ENCODE assay signal across 8 cellular contexts in genomic region chr2:127884436-127884835, GRCh38. TPM values are rescaled to one million over a fixed set of nuclear protein-coding genes. Genes with fewer than 3 reads are reported as not detected.
DNase-seq lines count a peak whose midpoint lies in the region; ATAC-seq and TF ChIP-seq lines count a peak whose summit lies in the region.

No MANE protein-coding gene starts in this region.

- no peak for DNase-seq in activated naive CD4-positive, alpha-beta T cell (lab: John Stamatoyannopoulos, UW)
- DNase-seq in astrocyte of the cerebellum (ENCODE audit: low read depth), result no peak
- DNase-seq in left lung, result no peak
- no peak for DNase-seq in upper lobe of left lung
- no peak for DNase-seq in NCI-H1436 (lab: John Stamatoyannopoulos, UW)
- DNase-seq in iPS-NIHi11 (ENCODE audit: low spot score), result no peak

- peaks cover 68% of the 10 kb centered on the region for H3K4me1 Mint-ChIP-seq in activated naive CD4-positive, alpha-beta T cell treated with anti-CD3 and anti-CD28 coated beads, Interleukin-2, amount 50 U/mL, for 24 hours

- H3K9me3 ChIP-seq in left lung (no peaks in the 10 kb centered on the region), upper lobe of left lung (no peaks in the 10 kb centered on the region)

- no peaks in the 10 kb centered on the region for H3K27me3 ChIP-seq in left lung
- H3K27me3 ChIP-seq in upper lobe of left lung, result no peaks in the 10 kb centered on the region

- H3K4me3 ChIP-seq in astrocyte of the cerebellum (ENCODE audit: low read depth, low read length), result peak overlapping the region; percentile 47
- peak overlapping the region; percentile 43 to 60 for H3K4me3 ChIP-seq in left lung
- peak overlapping the region; percentile 58 to 74 (median 62) for H3K4me3 ChIP-seq in upper lobe of left lung

- WGBS in upper lobe of left lung, 2 donors, result 22 to 28% methylated on average over 10 of the region's 10 CpGs

- TF ChIP-seq EP300 in upper lobe of left lung (IDR thresholded peaks at IDR 0.05), result no peak

- H3K4me1 ChIP-seq in left lung, result peaks cover 17 to 47% of the 10 kb centered on the region in 2 donors
- H3K4me1 ChIP-seq in upper lobe of left lung, result peaks cover 21 to 46% (median 29%) of the 10 kb centered on the region in 4 donors

- TF ChIP-seq CTCF in astrocyte of the cerebellum (IDR thresholded peaks at IDR 0.05; ENCODE audit: low read depth, low read length, missing control alignments) (no peak), left lung (IDR thresholded peaks at IDR 0.05) (no peak), upper lobe of left lung (IDR thresholded peaks at IDR 0.05) (no peak)

- H3K27me3 Mint-ChIP-seq in activated naive CD4-positive, alpha-beta T cell treated with anti-CD3 and anti-CD28 coated beads, Interleukin-2, amount 50 U/mL, for 24 hours, result no peaks in the 10 kb centered on the region

- no peak for ATAC-seq in left lung
- ATAC-seq in upper lobe of left lung (ENCODE audit: low FRiP score in 2 of 2), result no peak
- no peak for ATAC-seq in GM19328 (IDR thresholded peaks at IDR 0.05; ENCODE audit: unreplicated experiment)

- no peak for TF ChIP-seq POLR2A in upper lobe of left lung (IDR thresholded peaks at IDR 0.05)

- peak overlapping the region; percentile 53 to 90 for H3K27ac ChIP-seq in left lung
- peak overlapping the region; percentile 91 to 95 (median 94) for H3K27ac ChIP-seq in upper lobe of left lung

- H3K4me3 Mint-ChIP-seq in activated naive CD4-positive, alpha-beta T cell treated with anti-CD3 and anti-CD28 coated beads, Interleukin-2, amount 50 U/mL, for 24 hours, result peak overlapping the region; percentile 88

- in situ Hi-C loops in astrocyte of the cerebellum (cut with HindIII; ENCODE audit: low sequenced_read_pairs), result no loop called here

- H3K27ac Mint-ChIP-seq in activated naive CD4-positive, alpha-beta T cell treated with anti-CD3 and anti-CD28 coated beads, Interleukin-2, amount 50 U/mL, for 24 hours, result peak overlapping the region; percentile 78

- H3K9me3 Mint-ChIP-seq in activated naive CD4-positive, alpha-beta T cell treated with anti-CD3 and anti-CD28 coated beads, Interleukin-2, amount 50 U/mL, for 24 hours, result no peaks in the 10 kb centered on the region

- intact Hi-C loops in left lung (cut with DNase I), result loop anchor here in 1 of 2 donors (10.0 kb wide), 1 partner anchor 140 kb away; the partner anchor contains the start of gene SAP130

- peaks cover 0 to 34% of the 10 kb centered on the region in 2 donors for H3K36me3 ChIP-seq in left lung
- peaks cover 3 to 29% (median 8%) of the 10 kb centered on the region in 4 donors for H3K36me3 ChIP-seq in upper lobe of left lung

- no peaks in the 10 kb centered on the region for H3K36me3 Mint-ChIP-seq in activated naive CD4-positive, alpha-beta T cell treated with anti-CD3 and anti-CD28 coated beads, Interleukin-2, amount 50 U/mL, for 24 hours

RNA-seq across cellular contexts. Expression of gene AMMECR1L, which starts 1.3 kb away (rescaled TPM):
- total RNA-seq in left lung (10 to 100 TPM; 13.6 to 15.1 TPM), upper lobe of left lung (10 to 100 TPM; 11.5 to 17.8 (median 14.3) TPM)

RNA-seq across cellular contexts. Expression of gene POLR2D, which starts 26.5 kb away (rescaled TPM):
- total RNA-seq in left lung (10 to 100 TPM; 27.2 to 28.0 TPM), upper lobe of left lung (10 to 100 TPM; 11.8 to 22.1 (median 16.7) TPM)
